ENCODE assay signal across 8 cellular contexts in genomic region chr5:1801061-1801953, GRCh38.
DNase-seq lines count a peak whose midpoint lies in the region; ATAC-seq and TF ChIP-seq lines count a peak whose summit lies in the region.

NDUFS6 (plus strand) TSS chr5:1801407; CDS start chr5:1801418, 11 bp downstream.

- TF ChIP-seq CTCF in AG04449 (IDR thresholded peaks at IDR 0.05; ENCODE audit: insufficient read depth, low read length, missing control alignments): no peak

- DNase-seq in AG04449 (ENCODE audit: low read depth, low spot score) (no peak), NCI-H345 (lab: John Stamatoyannopoulos, UW) (peak; percentile 79)
- DNase-seq in activated CD4-positive, alpha-beta T cell treated with anti-CD3 and anti-CD28 coated beads for 24 hours (ENCODE audit: low read depth in 2 of 2): peak; percentile 70 to 71
- DNase-seq in stimulated activated CD4-positive, alpha-beta T cell treated with anti-CD3 and anti-CD28 coated beads, Interleukin-1b, Interleukin-23, amount 100 ng/mL, for 24 hours (ENCODE audit: low read depth in 4 of 4, low spot score in 1 of 4): peak; percentile 54 to 72 (median 68)

- H3K27ac ChIP-seq in cingulate gyrus (ENCODE audit: low read depth, low read length) (peak within 1 kb of the TSS; percentile 88), layer of hippocampus (ENCODE audit: low read depth, low read length) (peak within 1 kb of the TSS; percentile 84)

- peak within 1 kb of the TSS; percentile 93 for H3K4me3 ChIP-seq in AG04449 (ENCODE audit: low read depth, low read length)

- CTCF ChIA-PET in AG04449 (lab: Yijun Ruan, JAX): interaction anchor here (1.2 to 1.4 kb wide), 2 partner anchors 8 to 38 kb away, joined by 3 to 7 read pairs; no protein-coding TSS in a partner anchor

- H3K27me3 ChIP-seq in layer of hippocampus (ENCODE audit: control insufficient read depth, insufficient read depth, low read length): no peaks in the 10 kb centered on the region

- POLR2A ChIA-PET in AG04449 (lab: Yijun Ruan, JAX): no interaction called here

- ATAC-seq in GM18870 (IDR thresholded peaks at IDR 0.05; ENCODE audit: unreplicated experiment): peak; percentile 57
- peak; percentile 49 for ATAC-seq in HG03108 (IDR thresholded peaks at IDR 0.05; ENCODE audit: unreplicated experiment)
